8 cellular contexts compared by ENCODE assay signal in the genomic region with DNA sequence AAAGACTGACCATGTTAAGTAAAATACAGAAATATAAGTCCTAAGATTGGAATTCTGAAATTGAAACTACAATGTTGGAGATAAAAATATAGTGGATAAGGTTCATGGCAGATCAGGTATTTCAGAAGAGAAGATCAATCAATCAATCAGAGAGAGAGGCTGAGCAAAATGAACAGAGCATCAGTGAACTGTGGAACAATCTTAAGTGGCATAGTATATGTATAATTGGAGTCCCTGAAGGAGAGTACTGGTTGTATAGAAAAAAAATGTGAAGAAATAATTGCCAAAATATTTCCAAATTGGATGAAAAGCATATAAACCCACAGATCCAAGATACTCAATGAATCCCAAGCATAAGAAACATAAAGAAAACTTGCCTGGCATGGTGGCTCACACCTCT. TPM values are rescaled to one million over a fixed set of nuclear protein-coding genes. Genes with fewer than 3 reads are reported as not detected.
"Had no signal": no experiment of that assay in that cellular context is flagged by ENCODE, and none has a peak within 500 bp of the region (broad histone marks: within the 10 kb centered on the region; RNA-seq: fewer than 3 reads in every experiment).

No MANE protein-coding gene starts in this region.

- H3K4me3 ChIP-seq: GM12878 had no signal

- DNase-seq: GDM1, GF-D8 had no signal

- FAIRE-seq: G401.6, GM12878, GM12891, GM12892, GM18507, GM19239 had no signal

- ATAC-seq: GM12878 had no signal

RNA-seq across cellular contexts. Expression of gene ASB18, which starts 35.0 kb away (rescaled TPM):
- polyA plus RNA-seq: GM12878 had no signal
